ENCODE assay signal across 23 cellular contexts in genomic region chr3:178072391-178072790, GRCh38.
DNase-seq lines count a peak whose midpoint lies in the region; ATAC-seq and TF ChIP-seq lines count a peak whose summit lies in the region.
"Had no signal": no experiment of that assay in that cellular context is flagged by ENCODE, and none has a peak within 500 bp of the region (broad histone marks: within the 10 kb centered on the region; RNA-seq: fewer than 3 reads in every experiment).

No MANE protein-coding gene starts in this region.

- H3K27me3 ChIP-seq in left lung, result no peaks in the 10 kb centered on the region
- H3K27me3 ChIP-seq: brain microvascular endothelial cell had no signal

- ATAC-seq in left lung, result peak; percentile 31
- no peak for ATAC-seq in GM19395 (IDR thresholded peaks at IDR 0.05; ENCODE audit: unreplicated experiment)
- ATAC-seq in GM21825 (IDR thresholded peaks at IDR 0.05; ENCODE audit: unreplicated experiment), result no peak
- ATAC-seq: GM23338; natural killer cell; PC-3; stimulated activated naive B cell treated with anti-CD40 and anti-IgM and Interleukin-4, amounts not matched to agents 10 μg/mL and 1 μg/mL and 100 μg/mL, for 72 hours had no signal

- peaks cover 4 to 7% of the 10 kb centered on the region in 2 donors for H3K4me1 ChIP-seq in left lung
- H3K4me1 ChIP-seq: prostate gland had no signal

- H3K36me3 ChIP-seq in left lung, result no peaks in the 10 kb centered on the region
- H3K36me3 ChIP-seq: brain microvascular endothelial cell, prostate gland, thoracic aorta had no signal

- intact Hi-C loops in left lung (cut with DNase I), result no loop called here

- H3K27ac ChIP-seq in left lung, result peak overlapping the region in 1 of 2 donors; percentile 16
- H3K27ac ChIP-seq: brain microvascular endothelial cell, epithelial cell of prostate, prostate gland, thoracic aorta had no signal

- H3K4me3 ChIP-seq in left lung, result no peak overlapping the region
- H3K4me3 ChIP-seq: GM23338, prostate gland, thoracic aorta had no signal

- TF ChIP-seq CTCF in left lung (IDR thresholded peaks at IDR 0.05), result no peak

- no peaks in the 10 kb centered on the region for H3K9me3 ChIP-seq in left lung
- H3K9me3 ChIP-seq: prostate gland, thoracic aorta had no signal

- peak; percentile 65 for DNase-seq in NCI-H748 (lab: John Stamatoyannopoulos, UW; ENCODE audit: unreplicated experiment)
- no peak for DNase-seq in NCI-H748 treated with DMSO at 0.1 percent for 48 hours (lab: John Stamatoyannopoulos, UW)
- peak; percentile 69 for DNase-seq in cerebellar cortex (ENCODE audit: low spot score)
- DNase-seq in left lung, result no peak
- no peak for DNase-seq in activated CD4-positive, CD25-positive, alpha-beta regulatory T cell treated with anti-CD3 and anti-CD28 coated beads, Interleukin-2, amount 50 U/mL, for 72 hours
- no peak for DNase-seq in HuH-7.5 (ENCODE audit: low spot score)
- DNase-seq: activated CD4-positive, alpha-beta T cell treated with anti-CD3 and anti-CD28 coated beads, Interleukin-2, amount 10 ng/mL, durations not matched to agents 7 days and 5 days; brain microvascular endothelial cell; CD4-positive, alpha-beta T cell; DMS53; mesendoderm; natural killer cell; NCI-H187 treated with DMSO at 0.1 percent for 48 hours; NCI-H524; PC-3; stimulated activated CD4-positive, alpha-beta T cell treated with anti-CD3 and anti-CD28 coated beads, Interleukin-1b, Interleukin-23, amount 100 ng/mL, for 48 hours; stimulated activated naive B cell treated with anti-CD40 and anti-IgM and Interleukin-4, amounts not matched to agents 10 μg/mL and 1 μg/mL and 100 μg/mL, for 72 hours had no signal

Comparison
In these comparisons a context has a peak if more than half of its experiments do, and no peak if none do; other contexts are left out.
1. DNase-seq: peak in NCI-H748 (single experiment) and cerebellar cortex (single experiment); none in NCI-H748 treated with DMSO at 0.1 percent for 48 hours (single experiment), left lung (0 of 2), activated CD4-positive, CD25-positive, alpha-beta regulatory T cell treated with anti-CD3 and anti-CD28 coated beads, Interleukin-2, amount 50 U/mL, for 72 hours (single experiment) and HuH-7.5 (single experiment).